In genomic region chr17:67471118-67471517, GRCh38 we compare ENCODE assay signal across 29 cellular contexts.
"Had no signal": no experiment of that assay in that cellular context is flagged by ENCODE, and none has a peak within 500 bp of the region (broad histone marks: within the 10 kb centered on the region; RNA-seq: fewer than 3 reads in every experiment).

No MANE protein-coding gene starts in this region.

- H3K27ac Mint-ChIP-seq: nephron progenitor cell; progenitor cell of endocrine pancreas; stimulated activated naive B cell treated with anti-CD40 and anti-IgM and Interleukin-4, amounts not matched to agents 10 μg/mL and 1 μg/mL and 100 μg/mL, for 72 hours; stimulated activated naive CD8-positive, alpha-beta T cell treated with anti-CD3 and anti-CD28 coated beads, Interleukin-15, Interleukin-2, amounts not matched to agents 100 ng/mL and 50 ng/mL, for 24 hours had no signal

- H3K27me3 ChIP-seq: neutrophil, right lobe of liver, sigmoid colon, stomach, thyroid gland, tibial nerve, upper lobe of left lung, vagina had no signal

- H3K36me3 ChIP-seq: neutrophil, right lobe of liver, sigmoid colon, stomach, thoracic aorta, thyroid gland, tibial nerve, upper lobe of left lung, vagina had no signal

- H3K27ac ChIP-seq: neutrophil, parathyroid adenoma, psoas muscle, right lobe of liver, sigmoid colon, stomach, thoracic aorta, thyroid gland, tibial nerve, vagina had no signal

- DNase-seq: naive thymus-derived CD8-positive, alpha-beta T cell; nephron progenitor cell; nucleus accumbens; posterior cingulate gyrus; psoas muscle; right cardiac atrium; right lobe of liver; sigmoid colon; small intestine; stimulated activated CD4-positive, alpha-beta T cell treated with anti-CD3 and anti-CD28 coated beads, Interleukin-15, amount 100 ng/mL, for 24 hours; stimulated activated CD4-positive, alpha-beta T cell treated with anti-CD3 and anti-CD28 coated beads, Interleukin-2, amount 100 ng/mL, for 24 hours; stimulated activated CD4-positive, alpha-beta T cell treated with anti-CD3 and anti-CD28 coated beads, Interleukin-2, amount 100 ng/mL, for 48 hours; stimulated activated CD4-positive, alpha-beta T cell treated with anti-CD3 and anti-CD28 coated beads, Interleukin-4, amount 100 ng/mL, for 24 hours; stimulated activated naive B cell treated with anti-CD40 and anti-IgM and Interleukin-4, amounts not matched to agents 10 μg/mL and 1 μg/mL and 100 μg/mL, for 72 hours; stimulated activated naive CD4-positive, alpha-beta T cell treated with Interleukin-2 at 50 U/mL for 16 hours; stomach; thyroid gland; trophoblast cell had no signal

- H3K9me3 Mint-ChIP-seq: stimulated activated effector memory CD8-positive, alpha-beta T cell treated with anti-CD3 and anti-CD28 coated beads, Interleukin-12 subunit alpha, Interleukin-12 subunit beta, amount 100 ng/mL, for 72 hours had no signal

- H3K36me3 Mint-ChIP-seq: stimulated activated effector memory CD8-positive, alpha-beta T cell treated with anti-CD3 and anti-CD28 coated beads, Interleukin-12 subunit alpha, Interleukin-12 subunit beta, amount 100 ng/mL, for 72 hours had no signal

- H3K27me3 Mint-ChIP-seq: naive thymus-derived CD8-positive, alpha-beta T cell; natural killer cell treated with Interleukin-12 subunit alpha and Interleukin-12 subunit beta and Interleukin-15 and Interleukin-18, amount 100 ng/mL, for 72 hours; progenitor cell of endocrine pancreas; stimulated activated naive B cell treated with anti-CD40 and anti-IgM and Interleukin-4, amounts not matched to agents 10 μg/mL and 1 μg/mL and 100 μg/mL, for 72 hours; stimulated activated naive CD8-positive, alpha-beta T cell treated with anti-CD3 and anti-CD28 coated beads, Interleukin-15, Interleukin-2, amounts not matched to agents 100 ng/mL and 50 ng/mL, for 24 hours had no signal

- H3K4me1 ChIP-seq: right lobe of liver had no signal

- H2AFZ ChIP-seq: parathyroid adenoma had no signal

- H3K4me3 ChIP-seq: psoas muscle, right lobe of liver, sigmoid colon, stomach, thoracic aorta, thyroid gland, tibial nerve, upper lobe of left lung, vagina had no signal

- H3K9ac ChIP-seq: parathyroid adenoma had no signal

- ATAC-seq: naive thymus-derived CD8-positive, alpha-beta T cell; natural killer cell treated with Interleukin-12 subunit alpha and Interleukin-12 subunit beta and Interleukin-15 and Interleukin-18, amount 100 ng/mL, for 72 hours; psoas muscle; right cardiac atrium; right lobe of liver; stimulated activated effector memory CD8-positive, alpha-beta T cell treated with anti-CD3 and anti-CD28 coated beads, Interleukin-12 subunit alpha, Interleukin-12 subunit beta, amount 100 ng/mL, for 72 hours; stimulated activated naive B cell treated with anti-CD40 and anti-IgM and Interleukin-4, amounts not matched to agents 10 μg/mL and 1 μg/mL and 100 μg/mL, for 72 hours had no signal

- H3K4me3 Mint-ChIP-seq: natural killer cell treated with Interleukin-12 subunit alpha and Interleukin-12 subunit beta and Interleukin-15 and Interleukin-18, amount 100 ng/mL, for 72 hours; nephron progenitor cell; neural crest cell; stimulated activated effector memory CD8-positive, alpha-beta T cell treated with anti-CD3 and anti-CD28 coated beads, Interleukin-12 subunit alpha, Interleukin-12 subunit beta, amount 100 ng/mL, for 72 hours; stimulated activated naive B cell treated with anti-CD40 and anti-IgM and Interleukin-4, amounts not matched to agents 10 μg/mL and 1 μg/mL and 100 μg/mL, for 72 hours; stimulated activated naive CD8-positive, alpha-beta T cell treated with anti-CD3 and anti-CD28 coated beads, Interleukin-15, Interleukin-2, amounts not matched to agents 100 ng/mL and 50 ng/mL, for 24 hours had no signal

- H3K79me2 ChIP-seq: parathyroid adenoma had no signal

- H3K9me3 ChIP-seq: neutrophil, psoas muscle, right lobe of liver, sigmoid colon, stomach, thoracic aorta, thyroid gland, upper lobe of left lung, vagina had no signal
